ENCODE assay signal across 9 cellular contexts in genomic region chr15:73927476-73928240, GRCh38. TPM values are rescaled to one million over a fixed set of nuclear protein-coding genes. Genes with fewer than 3 reads are reported as not detected.
DNase-seq lines count a peak whose midpoint lies in the region; ATAC-seq, FAIRE-seq and TF ChIP-seq lines count a peak whose summit lies in the region.
"Had no signal": no experiment of that assay in that cellular context is flagged by ENCODE, and none has a peak within 500 bp of the region (broad histone marks: within the 10 kb centered on the region; RNA-seq: fewer than 3 reads in every experiment).

No MANE protein-coding gene starts in this region.

- peak; percentile 49 for TF ChIP-seq CTCF in GM06990 (IDR thresholded peaks at IDR 0.05; ENCODE audit: insufficient read depth, low read length, poor library complexity, severe bottlenecking)

- H3K27me3 Mint-ChIP-seq in activated CD4-positive, alpha-beta memory T cell treated with anti-CD3 and anti-CD28 coated beads for 36 hours, result no peaks in the 10 kb centered on the region

- H3K4me1 Mint-ChIP-seq in activated CD4-positive, alpha-beta memory T cell treated with anti-CD3 and anti-CD28 coated beads for 36 hours (ENCODE audit: low read depth), result peaks cover 41% of the 10 kb centered on the region

- H3K36me3 Mint-ChIP-seq in activated CD4-positive, alpha-beta memory T cell treated with anti-CD3 and anti-CD28 coated beads for 36 hours, result no peaks in the 10 kb centered on the region

- POLR2A ChIA-PET in activated CD4-positive, alpha-beta memory T cell treated with anti-CD3 and anti-CD28 coated beads for 36 hours (lab: Charles Lee), result interaction anchor here (0.5 to 1.2 kb wide), 6 partner anchors 18 to 1719 kb away, joined by 3 to 4 read pairs (median 3); no protein-coding TSS in a partner anchor

- CTCF ChIA-PET in activated CD4-positive, alpha-beta memory T cell treated with anti-CD3 and anti-CD28 coated beads for 36 hours (lab: Charles Lee), result interaction anchor here (0.6 to 3.4 kb wide), 38 partner anchors 9 to 877 kb away, joined by 3 to 26 read pairs (median 4); partner anchors contain the start of genes PML and TBC1D21

- peak overlapping the region; percentile 68 for H3K4me3 Mint-ChIP-seq in activated CD4-positive, alpha-beta memory T cell treated with anti-CD3 and anti-CD28 coated beads for 36 hours

- H3K27me3 ChIP-seq in GM06990 (replicated peaks; ENCODE audit: control insufficient read depth, insufficient read depth, low read length) (peaks cover 1% of the 10 kb centered on the region), mononuclear cell (ENCODE audit: insufficient read depth, low read length) (peaks cover 13% of the 10 kb centered on the region)

- H3K9me3 Mint-ChIP-seq in activated CD4-positive, alpha-beta memory T cell treated with anti-CD3 and anti-CD28 coated beads for 36 hours, result no peaks in the 10 kb centered on the region

- peaks cover 42% of the 10 kb centered on the region for H3K4me1 ChIP-seq in mononuclear cell (ENCODE audit: insufficient read depth, low read length)

- H3K36me3 ChIP-seq in GM06990 (ENCODE audit: control insufficient read depth, insufficient read depth, low read length), result no peaks in the 10 kb centered on the region

- H3K27ac Mint-ChIP-seq in activated CD4-positive, alpha-beta memory T cell treated with anti-CD3 and anti-CD28 coated beads for 36 hours, result peak overlapping the region; percentile 57

- no peaks in the 10 kb centered on the region for H3K9me3 ChIP-seq in mononuclear cell (ENCODE audit: low read depth, low read length)

- DNase-seq in GM06990 (ENCODE audit: extremely low read depth, insufficient read length) (peak; percentile 39), NCI-H1694 treated with DMSO at 0.1 percent for 48 hours (lab: John Stamatoyannopoulos, UW) (peak; percentile 26), RCC 7860 (ENCODE audit: low spot score) (no peak)
- peak; percentile 85 for DNase-seq in activated CD4-positive, alpha-beta memory T cell treated with anti-CD3 and anti-CD28 coated beads for 36 hours
- peak; percentile 68 for DNase-seq in effector CD4-positive, alpha-beta T cell
- DNase-seq in stimulated activated CD8-positive, alpha-beta memory T cell treated with anti-CD3 and anti-CD28 coated beads, Interleukin-2, amount 100 ng/mL, for 48 hours (ENCODE audit: low read depth in 2 of 2), result peak; percentile 59 to 70

- ATAC-seq in HG03175 (IDR thresholded peaks at IDR 0.05; ENCODE audit: unreplicated experiment), result no peak

- H3K4me3 ChIP-seq in GM06990 (replicated peaks; ENCODE audit: low read depth, low read length) (peak overlapping the region; percentile 10; the same call in 1 of the 2 replicates), mononuclear cell (ENCODE audit: low read length) (peak overlapping the region; percentile 35)

- no peak for FAIRE-seq in RCC 7860 (lab: Jason Lieb, UNC)

- intact Hi-C loops in activated CD4-positive, alpha-beta memory T cell treated with anti-CD3 and anti-CD28 coated beads for 36 hours (cut with micrococcal nuclease), result no loop called here

RNA-seq across cellular contexts. Expression of gene LOXL1, which starts 1.4 kb away (rescaled TPM):
- total RNA-seq in activated CD4-positive, alpha-beta memory T cell treated with anti-CD3 and anti-CD28 coated beads for 36 hours, result 1 to 10 TPM; 2.5 to 3.3 TPM
- total RNA-seq in mononuclear cell, result 0.73 TPM

RNA-seq across cellular contexts. Expression of gene TBC1D21, which starts 54.3 kb away (rescaled TPM):
- total RNA-seq in activated CD4-positive, alpha-beta memory T cell treated with anti-CD3 and anti-CD28 coated beads for 36 hours, result not detected
- total RNA-seq in mononuclear cell, result not detected
- total RNA-seq: glomerular endothelial cell had no signal
